Comparison of ENCODE assay signal across 24 cellular contexts in the genomic region with DNA sequence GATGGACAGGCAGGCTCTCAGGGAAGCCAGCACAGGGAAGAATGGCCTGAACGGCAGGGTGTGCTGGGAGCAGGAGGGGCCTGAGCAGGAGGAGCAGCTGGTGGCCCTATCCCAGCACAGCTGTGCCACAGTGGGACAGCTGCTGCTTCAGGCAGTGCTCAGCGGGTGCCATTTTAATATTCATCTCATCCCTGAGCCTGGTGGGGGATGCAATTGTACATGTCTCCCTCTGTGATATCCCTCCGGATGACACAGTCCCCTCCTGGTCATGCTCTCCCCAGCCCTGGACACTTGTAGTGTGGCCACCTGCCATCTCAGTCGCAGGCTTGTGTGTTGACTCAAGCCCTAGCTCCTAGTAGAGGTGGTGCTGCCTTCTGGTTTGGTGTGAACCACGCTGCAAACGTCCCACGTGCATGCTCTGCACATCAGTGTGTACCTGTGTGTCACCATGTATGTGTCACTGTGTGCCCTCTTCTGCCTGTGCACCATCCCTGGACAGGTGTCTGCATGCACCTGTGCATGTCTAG.
A peak's percentile ranks its signal among the peaks of the same experiment; 100 is the strongest.
DNase-seq lines count a peak whose midpoint lies in the region; ATAC-seq, FAIRE-seq and TF ChIP-seq lines count a peak whose summit lies in the region.
"Had no signal": no experiment of that assay in that cellular context is flagged by ENCODE, and none has a peak within 500 bp of the region (broad histone marks: within the 10 kb centered on the region; RNA-seq: fewer than 3 reads in every experiment).

No MANE protein-coding gene starts in this region.

- ATAC-seq in GM19452 (IDR thresholded peaks at IDR 0.05; ENCODE audit: unreplicated experiment) = no peak
- ATAC-seq: activated T-cell treated with anti-CD3 and anti-CD28 coated beads, Interleukin-2, amount 50 U/mL, for 72 hours; naive thymus-derived CD8-positive, alpha-beta T cell; pancreas; right lobe of liver had no signal

- H3K14ac ChIP-seq in neuronal stem cell (ENCODE audit: low read length) = peak overlapping the region; percentile 85

- peak; percentile 51 for DNase-seq in activated CD4-positive, alpha-beta T cell treated with anti-CD3 and anti-CD28 coated beads, Interleukin-2, amount 10 ng/mL, durations not matched to agents 24 days and 14 days
- no peak for DNase-seq in activated CD4-positive, alpha-beta T cell treated with anti-CD3 and anti-CD28 coated beads for 4 hours
- peak; percentile 95 for DNase-seq in DMS 273 (lab: John Stamatoyannopoulos, UW; ENCODE audit: unreplicated experiment)
- peak; percentile 73 for DNase-seq in NCI-H345 (lab: John Stamatoyannopoulos, UW)
- no peak for DNase-seq in neuronal stem cell (ENCODE audit: low spot score)
- DNase-seq in immature natural killer cell = no peak
- DNase-seq in H54 (ENCODE audit: insufficient read length, low spot score) = no peak
- DNase-seq: ACHN; activated CD4-positive, CD25-positive, alpha-beta regulatory T cell treated with anti-CD3 and anti-CD28 coated beads, Interleukin-2, amount 50 U/mL, for 72 hours; activated naive CD4-positive, alpha-beta T cell treated with anti-CD3 and anti-CD28 coated beads, Interleukin-2, amount 50 U/mL, for 16 hours; activated T-cell treated with anti-CD3 and anti-CD28 coated beads, Interleukin-2, amount 50 U/mL, for 72 hours; aorta; central memory CD4-positive, alpha-beta T cell; KG1; NCI-H1930; stimulated activated CD4-positive, alpha-beta T cell treated with anti-CD3 and anti-CD28 coated beads, Interleukin-15, amount 100 ng/mL, for 24 hours had no signal

- H3K4me1 ChIP-seq in neuronal stem cell (ENCODE audit: control insufficient read depth in 2 of 2, insufficient read depth in 1 of 2, low read depth in 1 of 2, low read length in 2 of 2) = no peaks in the 10 kb centered on the region
- H3K4me1 ChIP-seq: pancreas, right lobe of liver had no signal

- H3K23ac ChIP-seq in neuronal stem cell (ENCODE audit: low read depth, low read length, poor library complexity) = no peak overlapping the region

- H3K27me3 ChIP-seq in neuronal stem cell (ENCODE audit: control insufficient read depth in 3 of 3, insufficient read depth in 3 of 3, low read depth in 1 of 3, low read length in 3 of 3) = no peaks in the 10 kb centered on the region
- H3K27me3 ChIP-seq: BLaER1 treated with 17β-estradiol and CSF1 and Interleukin-3, amounts not matched to agents 10 nM and 100 nM; dorsolateral prefrontal cortex; pancreas; right lobe of liver had no signal

- H3K4me3 Mint-ChIP-seq in activated CD4-positive, alpha-beta T cell treated with anti-CD3 and anti-CD28 coated beads, Interleukin-2, amount 10 ng/mL, durations not matched to agents 24 days and 14 days = no peak overlapping the region
- no peak overlapping the region for H3K4me3 Mint-ChIP-seq in immature natural killer cell
- H3K4me3 Mint-ChIP-seq: activated T-cell treated with anti-CD3 and anti-CD28 coated beads, Interleukin-2, amount 50 U/mL, for 72 hours; naive thymus-derived CD8-positive, alpha-beta T cell; type B pancreatic cell had no signal

- H3K27ac Mint-ChIP-seq in activated CD4-positive, alpha-beta T cell treated with anti-CD3 and anti-CD28 coated beads, Interleukin-2, amount 10 ng/mL, durations not matched to agents 24 days and 14 days = no peak overlapping the region
- H3K27ac Mint-ChIP-seq in immature natural killer cell = no peak overlapping the region
- H3K27ac Mint-ChIP-seq: activated T-cell treated with anti-CD3 and anti-CD28 coated beads, Interleukin-2, amount 50 U/mL, for 72 hours; type B pancreatic cell had no signal

- intact Hi-C loops in activated CD4-positive, alpha-beta T cell treated with anti-CD3 and anti-CD28 coated beads, Interleukin-2, amount 10 ng/mL, durations not matched to agents 24 days and 14 days (cut with micrococcal nuclease) = no loop called here

- H2BK5ac ChIP-seq in neuronal stem cell (ENCODE audit: low read length) = no peak overlapping the region

- FAIRE-seq in H54 (lab: Jason Lieb, UNC) = no peak
- FAIRE-seq: endothelial cell of umbilical vein, pancreas had no signal

- no peak overlapping the region for H2AK5ac ChIP-seq in neuronal stem cell (ENCODE audit: low read depth, low read length)

- H3K9me3 Mint-ChIP-seq in activated CD4-positive, alpha-beta T cell treated with anti-CD3 and anti-CD28 coated beads, Interleukin-2, amount 10 ng/mL, durations not matched to agents 24 days and 14 days = no peaks in the 10 kb centered on the region
- H3K9me3 Mint-ChIP-seq in immature natural killer cell = no peaks in the 10 kb centered on the region
- H3K9me3 Mint-ChIP-seq: activated T-cell treated with anti-CD3 and anti-CD28 coated beads, Interleukin-2, amount 50 U/mL, for 72 hours; naive thymus-derived CD8-positive, alpha-beta T cell; type B pancreatic cell had no signal

- no peak overlapping the region for H2AFZ ChIP-seq in neuronal stem cell (ENCODE audit: low read length)

- no peaks in the 10 kb centered on the region for H3K27me3 Mint-ChIP-seq in activated CD4-positive, alpha-beta T cell treated with anti-CD3 and anti-CD28 coated beads, Interleukin-2, amount 10 ng/mL, durations not matched to agents 24 days and 14 days
- peaks cover 1 to 6% (median 2%) of the 10 kb centered on the region in 3 donors for H3K27me3 Mint-ChIP-seq in immature natural killer cell (ENCODE audit: low read depth in 3 of 3)

- no peaks in the 10 kb centered on the region for H3K36me3 Mint-ChIP-seq in activated CD4-positive, alpha-beta T cell treated with anti-CD3 and anti-CD28 coated beads, Interleukin-2, amount 10 ng/mL, durations not matched to agents 24 days and 14 days (ENCODE audit: low read depth)
- no peaks in the 10 kb centered on the region for H3K36me3 Mint-ChIP-seq in immature natural killer cell
- H3K36me3 Mint-ChIP-seq: naive thymus-derived CD8-positive, alpha-beta T cell; type B pancreatic cell had no signal

- H3K27ac ChIP-seq in neuronal stem cell (replicated peaks; ENCODE audit: low read length) = no peak overlapping the region
- H3K27ac ChIP-seq: BLaER1 treated with 17β-estradiol and CSF1 and Interleukin-3, amounts not matched to agents 10 nM and 100 nM; pancreas; right lobe of liver had no signal

- peak overlapping the region; percentile 55 for H3K9ac ChIP-seq in neuronal stem cell (ENCODE audit: low read depth, low read length, poor library complexity)
- H3K9ac ChIP-seq: BLaER1 treated with 17β-estradiol and CSF1 and Interleukin-3, amounts not matched to agents 10 nM and 100 nM had no signal

- H4K8ac ChIP-seq in neuronal stem cell (ENCODE audit: low read depth, low read length) = no peak overlapping the region

- no peaks in the 10 kb centered on the region for H3K36me3 ChIP-seq in neuronal stem cell (replicated peaks in 1 of 2; ENCODE audit: control insufficient read depth in 2 of 2, insufficient read depth in 2 of 2, low read length in 2 of 2)
- H3K36me3 ChIP-seq: BLaER1 treated with 17β-estradiol and CSF1 and Interleukin-3, amounts not matched to agents 10 nM and 100 nM; pancreas; right lobe of liver had no signal

- no peak overlapping the region for H3K4me3 ChIP-seq in neuronal stem cell (ENCODE audit: low read length in 2 of 2)
- H3K4me3 ChIP-seq: BLaER1 treated with 17β-estradiol and CSF1 and Interleukin-3, amounts not matched to agents 10 nM and 100 nM; dorsolateral prefrontal cortex; pancreas; right lobe of liver had no signal

- H2BK15ac ChIP-seq in neuronal stem cell (ENCODE audit: low read length) = no peak overlapping the region

- no peak overlapping the region for H3K4me2 ChIP-seq in neuronal stem cell (ENCODE audit: insufficient read depth, low read length, poor library complexity, severe bottlenecking)
- H3K4me2 ChIP-seq: BLaER1 treated with 17β-estradiol and CSF1 and Interleukin-3, amounts not matched to agents 10 nM and 100 nM had no signal

- no peaks in the 10 kb centered on the region for H3K79me1 ChIP-seq in neuronal stem cell (ENCODE audit: low read depth, low read length)

- H2BK12ac ChIP-seq in neuronal stem cell (ENCODE audit: low read length) = no peak overlapping the region

- H3K4ac ChIP-seq in neuronal stem cell (ENCODE audit: low read length) = peak overlapping the region; percentile 76

- TF ChIP-seq POLR2A in H54 (IDR thresholded peaks at IDR 0.05; ENCODE audit: low read depth, low read length) = no peak

- no peak overlapping the region for H2BK120ac ChIP-seq in neuronal stem cell (ENCODE audit: low read depth, low read length)

- WGBS in neuronal stem cell (ENCODE audit: extremely low coverage in 2 of 2, insufficient read length in 2 of 2, insufficient replicate concordance in 1 of 2), 2 donors = no CpG with 5 or more reads among the region's 7 CpGs

- no peak overlapping the region for H3K18ac ChIP-seq in neuronal stem cell (ENCODE audit: low read length)

- no peaks in the 10 kb centered on the region for H3K4me1 Mint-ChIP-seq in activated CD4-positive, alpha-beta T cell treated with anti-CD3 and anti-CD28 coated beads, Interleukin-2, amount 10 ng/mL, durations not matched to agents 24 days and 14 days
- no peaks in the 10 kb centered on the region for H3K4me1 Mint-ChIP-seq in immature natural killer cell

- no peak overlapping the region for H4K91ac ChIP-seq in neuronal stem cell (ENCODE audit: low read depth, low read length, poor library complexity)

- H3K9me3 ChIP-seq in neuronal stem cell (replicated peaks in 1 of 2; ENCODE audit: control insufficient read depth in 2 of 2, insufficient read depth in 1 of 2, low read depth in 1 of 2, low read length in 2 of 2) = peaks cover 0 to 11% of the 10 kb centered on the region in 2 donors
- H3K9me3 ChIP-seq: BLaER1 treated with 17β-estradiol and CSF1 and Interleukin-3, amounts not matched to agents 10 nM and 100 nM; pancreas; right lobe of liver had no signal

Comparison
In these comparisons a context has a peak if more than half of its experiments do, and no peak if none do; other contexts are left out.
1. DNase-seq: peak in activated CD4-positive, alpha-beta T cell treated with anti-CD3 and anti-CD28 coated beads, Interleukin-2, amount 10 ng/mL, durations not matched to agents 24 days and 14 days (single experiment), DMS 273 (single experiment) and NCI-H345 (single experiment); none in activated CD4-positive, alpha-beta T cell treated with anti-CD3 and anti-CD28 coated beads for 4 hours (0 of 2), neuronal stem cell (single experiment), immature natural killer cell (0 of 3) and H54 (single experiment).